ENCODE assay signal across 8 cellular contexts in genomic region chr3:40456940-40457823, GRCh38. TPM values are rescaled to one million over a fixed set of nuclear protein-coding genes. Genes with fewer than 3 reads are reported as not detected.
A peak's percentile ranks its signal among the peaks of the same experiment; 100 is the strongest.
DNase-seq lines count a peak whose midpoint lies in the region; ATAC-seq, FAIRE-seq and TF ChIP-seq lines count a peak whose summit lies in the region.

TSS of gene RPL14 (plus strand) at chr3:40457339. CDS start at chr3:40457472, 133 bp downstream.

- H4K91ac ChIP-seq in H1 (replicated peaks; ENCODE audit: insufficient read length, low read length), result peak within 1 kb of the TSS; percentile 92

- ATAC-seq in GM19468 (IDR thresholded peaks at IDR 0.05; ENCODE audit: extremely low read depth, unreplicated experiment) (peak; percentile 59), memory B cell (ENCODE audit: low read depth) (peak; percentile 72)

- H3K9ac ChIP-seq in H1 (replicated peaks in 1 of 4; ENCODE audit: extremely low read depth in 1 of 4, low read depth in 3 of 4, low read length in 3 of 4), result peak within 1 kb of the TSS; percentile 98 to 99 (median 98)

- no peaks in the 10 kb centered on the region for H3K9me3 ChIP-seq in CD8-positive, alpha-beta memory T cell (ENCODE audit: low read length)
- no peaks in the 10 kb centered on the region for H3K9me3 ChIP-seq in H1 (ENCODE audit: insufficient read depth in 2 of 2, low read depth in 1 of 2, low read length in 1 of 2)

- no peak within 1 kb of the TSS for H2BK12ac ChIP-seq in H1 (ENCODE audit: low read depth, low read length)

- H3K9me3 Mint-ChIP-seq in CD8-positive, alpha-beta memory T cell, result no peaks in the 10 kb centered on the region
- no peaks in the 10 kb centered on the region for H3K9me3 Mint-ChIP-seq in memory B cell

- H3K4me2 ChIP-seq in H1 (ENCODE audit: insufficient read depth in 1 of 2, low read depth in 2 of 2, low read length in 2 of 2), result peak within 1 kb of the TSS; percentile 75 to 81

- peak; percentile 91 to 96 (median 94) for DNase-seq in CD8-positive, alpha-beta memory T cell
- peak; percentile 74 for DNase-seq in HS-5 (ENCODE audit: low read depth)
- peak; percentile 88 for DNase-seq in NOMO-1 treated with DMSO at 0.1 percent for 48 hours (lab: John Stamatoyannopoulos, UW; ENCODE audit: unreplicated experiment)
- DNase-seq in activated CD8-positive, alpha-beta memory T cell treated with anti-CD3 and anti-CD28 coated beads for 48 hours (ENCODE audit: low read depth in 2 of 3, low spot score in 2 of 3), result peak; percentile 62 to 84 (median 82)
- peak; percentile 75 to 89 for DNase-seq in H1 (ENCODE audit: low read depth in 1 of 2, low spot score in 2 of 2)
- peak; percentile 85 to 89 for DNase-seq in memory B cell (ENCODE audit: low spot score in 2 of 2)
- DNase-seq in stimulated activated CD8-positive, alpha-beta memory T cell treated with anti-CD3 and anti-CD28 coated beads, Interleukin-12 subunit alpha, Interleukin-12 subunit beta, amount 100 ng/mL, for 24 hours (ENCODE audit: extremely low read depth), result peak; percentile 93

- H4K8ac ChIP-seq in H1 (ENCODE audit: extremely low read depth, insufficient read depth, low read length), result peak within 1 kb of the TSS; percentile 99

- H3K4me1 ChIP-seq in CD8-positive, alpha-beta memory T cell (ENCODE audit: insufficient read depth, low read length), result peaks cover 41% of the 10 kb centered on the region
- peaks cover 0 to 6% (median 4%) of the 10 kb centered on the region in 4 experiments; a peak in 5 of 7 replicates for H3K4me1 ChIP-seq in H1 (replicated peaks in 1 of 4; ENCODE audit: control insufficient read depth in 3 of 4, insufficient read depth in 4 of 4, low read length in 3 of 4)

- no peak within 1 kb of the TSS for H2BK20ac ChIP-seq in H1 (ENCODE audit: low read length)

- H4K20me1 ChIP-seq in H1 (replicated peaks in 1 of 2; ENCODE audit: control insufficient read depth in 1 of 2, insufficient read depth in 2 of 2, low read length in 2 of 2), result peaks cover 4 to 8% of the 10 kb centered on the region in 2 experiments

- H3K79me1 ChIP-seq in H1 (ENCODE audit: low read depth, low read length), result peaks cover 4% of the 10 kb centered on the region; the same call in 1 of the 2 replicates

- H3K23ac ChIP-seq in H1 (ENCODE audit: insufficient read length), result no peak within 1 kb of the TSS

- no peak within 1 kb of the TSS for H2BK15ac ChIP-seq in H1 (ENCODE audit: low read length)

- FAIRE-seq in H1 (lab: Jason Lieb, UNC), result peak; percentile 57

- peaks cover 35% of the 10 kb centered on the region for H3K36me3 ChIP-seq in CD8-positive, alpha-beta memory T cell (ENCODE audit: insufficient read depth, low read length)
- peaks cover 18 to 44% (median 36%) of the 10 kb centered on the region in 4 experiments for H3K36me3 ChIP-seq in H1 (ENCODE audit: control insufficient read depth in 2 of 4, insufficient read depth in 4 of 4, low read length in 3 of 4)

- H3K79me2 ChIP-seq in H1 (ENCODE audit: control insufficient read depth in 1 of 2, insufficient read depth in 2 of 2, low read length in 2 of 2), result peaks cover 6 to 30% of the 10 kb centered on the region in 2 experiments

- CTCF ChIA-PET in CD8-positive, alpha-beta memory T cell (lab: Charles Lee), result interaction anchor here (1.2 to 1.5 kb wide), 3 partner anchors 67 to 148 kb away, joined by 3 to 5 read pairs (median 4); partner anchors contain the start of gene ZNF621
- CTCF ChIA-PET in H1 (lab: Charles Lee; ENCODE audit: partially characterized antibody), result interaction anchor here (0.6 to 1.7 kb wide), 2 partner anchors 129 to 457 kb away, joined by 3 to 5 read pairs; no protein-coding TSS in a partner anchor

- H3K27me3 Mint-ChIP-seq in CD8-positive, alpha-beta memory T cell, result no peaks in the 10 kb centered on the region
- H3K27me3 Mint-ChIP-seq in memory B cell, result no peaks in the 10 kb centered on the region

- no peak for TF ChIP-seq RAD21 in H1 (IDR thresholded peaks at IDR 0.05 in 1 of 2, conservative IDR thresholded peaks at IDR 0.05 in 1 of 2; ENCODE audit: low read depth in 2 of 2, low read length in 2 of 2)

- no peak within 1 kb of the TSS for H2AK5ac ChIP-seq in H1 (ENCODE audit: low read depth, low read length)

- no peak within 1 kb of the TSS for H3K14ac ChIP-seq in H1 (ENCODE audit: insufficient read length)

- H3K27ac ChIP-seq in CD8-positive, alpha-beta memory T cell (ENCODE audit: low read depth, low read length), result peak within 1 kb of the TSS; percentile 94
- H3K27ac ChIP-seq in H1 (ENCODE audit: low read depth, low read length), result peak within 1 kb of the TSS; percentile 95

- 0 out of 2 replicates have a peak within 1 kb of the TSS, but pooled peaks have one; percentile 27 for H2AFZ ChIP-seq in H1 (ENCODE audit: low read length)

- H3K4me3 Mint-ChIP-seq in CD8-positive, alpha-beta memory T cell, result peak within 1 kb of the TSS; percentile 86 to 96 (median 91)
- peak within 1 kb of the TSS; percentile 94 for H3K4me3 Mint-ChIP-seq in memory B cell

- H3K23me2 ChIP-seq in H1 (ENCODE audit: low read depth, low read length), result peaks cover 10% of the 10 kb centered on the region

- H2BK5ac ChIP-seq in H1 (ENCODE audit: low read depth, low read length), result peak within 1 kb of the TSS; percentile 82

- H2BK120ac ChIP-seq in H1 (replicated peaks; ENCODE audit: low read depth, low read length), result no peak within 1 kb of the TSS

- H3K4ac ChIP-seq in H1 (replicated peaks; ENCODE audit: insufficient read length, low read depth, low read length), result peak within 1 kb of the TSS; percentile 89

- TF ChIP-seq POLR2A in H1 (IDR thresholded peaks at IDR 0.05; ENCODE audit: control extremely low read depth in 1 of 2, low read depth in 2 of 2, low read length in 2 of 2), result peak; percentile 95 to 98

- H3K56ac ChIP-seq in H1 (replicated peaks; ENCODE audit: insufficient read length, low read depth, low read length), result peak within 1 kb of the TSS; percentile 74

- H3K27ac Mint-ChIP-seq in CD8-positive, alpha-beta memory T cell, result peak within 1 kb of the TSS; percentile 86 to 99 (median 95)
- H3K27ac Mint-ChIP-seq in memory B cell, result peak within 1 kb of the TSS; percentile 96

- peak within 1 kb of the TSS; percentile 81; the same call in 1 of the 2 replicates for H3K18ac ChIP-seq in H1 (ENCODE audit: extremely low read depth, low read length)

- H3K4me3 ChIP-seq in CD8-positive, alpha-beta memory T cell (ENCODE audit: low read length), result peak within 1 kb of the TSS; percentile 86
- peak within 1 kb of the TSS; percentile 78 to 99 (median 93) for H3K4me3 ChIP-seq in H1 (ENCODE audit: extremely low read depth in 1 of 4, insufficient read depth in 2 of 4, low read depth in 3 of 4, low read length in 4 of 4)

- no peak for TF ChIP-seq EP300 in H1 (IDR thresholded peaks at IDR 0.05; ENCODE audit: borderline replicate concordance in 1 of 2, low read depth in 2 of 2, low read length in 2 of 2)

- POLR2A ChIA-PET in CD8-positive, alpha-beta memory T cell (lab: Charles Lee), result interaction anchor here (0.6 to 2.0 kb wide), 12 partner anchors 9 to 1556 kb away, joined by 3 to 14 read pairs (median 3); partner anchors contain the start of genes CTNNB1, RPSA, ZNF619 and ZNF621
- POLR2A ChIA-PET in H1 (lab: Charles Lee; ENCODE audit: partially characterized antibody), result interaction anchor here (0.6 to 6.4 kb wide), 36 partner anchors 9 to 1846 kb away, joined by 3 to 64 read pairs (median 4); partner anchors contain the start of genes EIF1B, ENTPD3, RPSA and ZNF619

- TF ChIP-seq CTCF in H1 (IDR thresholded peaks at IDR 0.05; ENCODE audit: control extremely low read depth in 1 of 3, insufficient read depth in 1 of 3, low read depth in 1 of 3, low read length in 3 of 3), result no peak

- H3K4me1 Mint-ChIP-seq in CD8-positive, alpha-beta memory T cell, result peaks cover 51 to 66% (median 53%) of the 10 kb centered on the region in 3 donors
- H3K4me1 Mint-ChIP-seq in memory B cell, result peaks cover 13% of the 10 kb centered on the region

- H3K27me3 ChIP-seq in CD8-positive, alpha-beta memory T cell (ENCODE audit: insufficient read depth, low read length, poor library complexity, severe bottlenecking), result no peaks in the 10 kb centered on the region
- no peaks in the 10 kb centered on the region for H3K27me3 ChIP-seq in H1 (replicated peaks in 1 of 4; ENCODE audit: control insufficient read depth in 3 of 4, extremely low read depth in 1 of 4, insufficient read depth in 3 of 4, low read length in 3 of 4)

- peak within 1 kb of the TSS; percentile 85 for H4K5ac ChIP-seq in H1 (ENCODE audit: insufficient read length, low read depth, low read length)

- H3K36me3 Mint-ChIP-seq in CD8-positive, alpha-beta memory T cell, result peaks cover 13 to 51% (median 14%) of the 10 kb centered on the region in 3 donors
- peaks cover 5% of the 10 kb centered on the region for H3K36me3 Mint-ChIP-seq in memory B cell

- 1% methylated on average over 72 of the region's 79 CpGs; no CpG with 5 or more reads in 1 of the 2 experiments for WGBS in H1 (ENCODE audit: extremely low coverage in 1 of 2, insufficient coverage in 1 of 2, insufficient read length in 1 of 2, insufficient replicate concordance in 2 of 2, low coverage in 1 of 2, low lambda C conversion rate in 2 of 2, missing lambda C conversion rate in 1 of 2), 2 experiments

TF ChIP-seq in H1, 55 proteins besides CTCF, POLR2A, EP300 and RAD21 (continues in another document):
- TF ChIP-seq TAF1 (IDR thresholded peaks at IDR 0.05; ENCODE audit: low read depth, low read length), result peak; percentile 97
- TF ChIP-seq ATF3 (IDR thresholded peaks at IDR 0.05; ENCODE audit: insufficient read depth, low read depth, low read length), result no peak
- peak; percentile 96 for TF ChIP-seq TBP (IDR thresholded peaks at IDR 0.05; ENCODE audit: low read depth, low read length)
- TF ChIP-seq CBX5 (IDR thresholded peaks at IDR 0.05; ENCODE audit: low read depth, low read length), result no peak
- TF ChIP-seq KDM4A (IDR thresholded peaks at IDR 0.05; ENCODE audit: low read depth, low read length, severe bottlenecking), result peak; percentile 44
- no peak for TF ChIP-seq CEBPB (IDR thresholded peaks at IDR 0.05; ENCODE audit: low read depth, low read length)
- TF ChIP-seq GTF2F1 (IDR thresholded peaks at IDR 0.05; ENCODE audit: borderline replicate concordance, low read depth, low read length), result peak; percentile 77; the same call in 1 of the 2 replicates

RNA-seq across cellular contexts. Expression of gene RPL14, which starts in this region (rescaled TPM):
- total RNA-seq in CD8-positive, alpha-beta memory T cell, result 1,000 to 10,000 TPM; 2,691 to 2,774 TPM
- 1,404 TPM for polyA plus RNA-seq in CD8-positive, alpha-beta memory T cell
- total RNA-seq in H1 (2021; fragmentation: NEBNext Ultra II Directional; extraction: Animal tissue kit (Norgen Biotek cat#: 25700)), result 2,341 and 2,363 TPM in 2 replicates
- 201 and 1,192 TPM in 2 replicates for polyA plus RNA-seq in H1 (2011; rRNA removed)
- 488 TPM for polyA plus RNA-seq in H1 (2011; cell fraction: cytosol; rRNA removed)
- polyA plus RNA-seq in H1 (2011; cell fraction: nucleus; rRNA removed), result 388 TPM
- 1,251 to 1,928 TPM (median 1,513 TPM) in 4 replicates for polyA plus RNA-seq in H1 (2012, experiment 1 of 2)
- polyA plus RNA-seq in H1 (2012, experiment 2 of 2), result 434 TPM
- polyA plus RNA-seq in H1 (2013, experiment 1 of 2), result 1,499 TPM
- 1,447 TPM for polyA plus RNA-seq in H1 (2013, experiment 2 of 2)
- polyA minus RNA-seq in H1 (2011; rRNA and poly(A)+ RNA removed), result 455 and 547 TPM in 2 replicates
- 929 TPM for polyA minus RNA-seq in H1 (2011; cell fraction: cytosol; rRNA and poly(A)+ RNA removed)
- 302 TPM for polyA minus RNA-seq in H1 (2011; cell fraction: nucleus; rRNA and poly(A)+ RNA removed)

Comparison
In these comparisons a context has a peak if more than half of its experiments do, and no peak if none do; other contexts are left out.
1. Peak in every context shown above with its lines: DNase-seq, ATAC-seq, H3K4me3 ChIP-seq and H3K27ac ChIP-seq.